ENCODE assay signal across 9 cellular contexts in the genomic region with DNA sequence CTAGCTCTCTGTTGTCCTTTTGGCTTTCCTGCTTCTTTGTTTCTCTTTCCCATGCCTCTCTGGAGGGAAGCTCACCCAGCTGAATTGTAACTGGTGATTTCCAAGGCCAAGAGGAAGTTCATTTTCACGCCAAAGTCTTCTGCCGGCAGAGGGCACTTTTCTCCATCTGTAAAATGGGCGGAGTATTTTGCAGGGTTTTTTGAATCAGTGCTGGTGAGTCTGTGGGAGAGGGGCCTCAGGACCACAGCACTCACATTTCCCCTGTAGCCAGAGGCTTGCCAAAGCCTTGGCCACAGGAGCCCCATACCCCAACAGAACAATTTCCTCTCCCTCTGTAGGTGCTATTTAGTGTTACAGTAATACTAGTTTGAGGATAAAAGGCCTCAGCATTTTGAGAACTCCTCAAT. TPM values are rescaled to one million over a fixed set of nuclear protein-coding genes. Genes with fewer than 3 reads are reported as not detected.
DNase-seq lines count a peak whose midpoint lies in the region; ATAC-seq and TF ChIP-seq lines count a peak whose summit lies in the region.
"Had no signal": no experiment of that assay in that cellular context is flagged by ENCODE, and none has a peak within 500 bp of the region (broad histone marks: within the 10 kb centered on the region; RNA-seq: fewer than 3 reads in every experiment).

No MANE protein-coding gene starts in this region.

- H3K4me1 Mint-ChIP-seq in stimulated activated naive B cell treated with anti-CD40 and anti-IgM and Interleukin-4, amounts not matched to agents 10 μg/mL and 1 μg/mL and 100 μg/mL, for 72 hours: peaks cover 21 to 31% of the 10 kb centered on the region in 2 donors

- TF ChIP-seq CTCF in omental fat pad (IDR thresholded peaks at IDR 0.05): no peak

- peak; percentile 37 for DNase-seq in activated CD8-positive, alpha-beta memory T cell treated with anti-CD3 and anti-CD28 coated beads, Interleukin-2, amount 50 U/mL, for 4 hours
- DNase-seq in activated CD8-positive, alpha-beta memory T cell treated with anti-CD3 and anti-CD28 coated beads, Interleukin-2, amount 50 U/mL, for 48 hours: no peak
- peak in 3 of 5 donors; percentile 14 to 55 (median 26) for DNase-seq in T-helper 1 cell
- peak; percentile 23 for DNase-seq in effector CD4-positive, alpha-beta T cell
- no peak for DNase-seq in stimulated activated naive B cell treated with anti-CD40 and anti-IgM and Interleukin-4, amounts not matched to agents 10 μg/mL and 1 μg/mL and 100 μg/mL, for 72 hours
- no peak for DNase-seq in omental fat pad (ENCODE audit: low spot score)
- DNase-seq in NCI-H1417 treated with DMSO at 0.1 percent for 48 hours (lab: John Stamatoyannopoulos, UW): no peak
- DNase-seq: NCI-H82 had no signal

- H3K27me3 Mint-ChIP-seq in stimulated activated naive B cell treated with anti-CD40 and anti-IgM and Interleukin-4, amounts not matched to agents 10 μg/mL and 1 μg/mL and 100 μg/mL, for 72 hours: no peaks in the 10 kb centered on the region

- H3K9me3 Mint-ChIP-seq in stimulated activated naive B cell treated with anti-CD40 and anti-IgM and Interleukin-4, amounts not matched to agents 10 μg/mL and 1 μg/mL and 100 μg/mL, for 72 hours: no peaks in the 10 kb centered on the region

- H3K27ac Mint-ChIP-seq in stimulated activated naive B cell treated with anti-CD40 and anti-IgM and Interleukin-4, amounts not matched to agents 10 μg/mL and 1 μg/mL and 100 μg/mL, for 72 hours: peak overlapping the region; percentile 11

- peak; percentile 12 to 17 for ATAC-seq in stimulated activated naive B cell treated with anti-CD40 and anti-IgM and Interleukin-4, amounts not matched to agents 10 μg/mL and 1 μg/mL and 100 μg/mL, for 72 hours (replicated peaks)
- ATAC-seq in omental fat pad (ENCODE audit: low FRiP score) (no peak), HG02588 (IDR thresholded peaks at IDR 0.05; ENCODE audit: unreplicated experiment) (no peak)

- H3K4me3 Mint-ChIP-seq in stimulated activated naive B cell treated with anti-CD40 and anti-IgM and Interleukin-4, amounts not matched to agents 10 μg/mL and 1 μg/mL and 100 μg/mL, for 72 hours: no peak overlapping the region

- H3K36me3 Mint-ChIP-seq in stimulated activated naive B cell treated with anti-CD40 and anti-IgM and Interleukin-4, amounts not matched to agents 10 μg/mL and 1 μg/mL and 100 μg/mL, for 72 hours: no peaks in the 10 kb centered on the region

RNA-seq across cellular contexts. Expression of a gene that starts 42.3 kb away (rescaled TPM):
- 100 to 1,000 TPM; 155 to 222 (median 211) TPM for total RNA-seq in omental fat pad

RNA-seq across cellular contexts. Expression of a gene that starts 53.1 kb away (rescaled TPM):
- 10 to 100 TPM; 34.7 to 66.0 (median 38.9) TPM for total RNA-seq in omental fat pad

Comparison
In these comparisons a context has a peak if more than half of its experiments do, and no peak if none do; other contexts are left out.
1. DNase-seq: peak in activated CD8-positive, alpha-beta memory T cell treated with anti-CD3 and anti-CD28 coated beads, Interleukin-2, amount 50 U/mL, for 4 hours (single experiment), T-helper 1 cell (3 of 5) and effector CD4-positive, alpha-beta T cell (single experiment); none in activated CD8-positive, alpha-beta memory T cell treated with anti-CD3 and anti-CD28 coated beads, Interleukin-2, amount 50 U/mL, for 48 hours (single experiment), stimulated activated naive B cell treated with anti-CD40 and anti-IgM and Interleukin-4, amounts not matched to agents 10 μg/mL and 1 μg/mL and 100 μg/mL, for 72 hours (single experiment), omental fat pad (single experiment) and NCI-H1417 treated with DMSO at 0.1 percent for 48 hours (single experiment).
2. ATAC-seq: peak in stimulated activated naive B cell treated with anti-CD40 and anti-IgM and Interleukin-4, amounts not matched to agents 10 μg/mL and 1 μg/mL and 100 μg/mL, for 72 hours (2 of 2); none in omental fat pad (single experiment) and HG02588 (single experiment).